ENCODE assay signal across 13 cellular contexts in the genomic region with DNA sequence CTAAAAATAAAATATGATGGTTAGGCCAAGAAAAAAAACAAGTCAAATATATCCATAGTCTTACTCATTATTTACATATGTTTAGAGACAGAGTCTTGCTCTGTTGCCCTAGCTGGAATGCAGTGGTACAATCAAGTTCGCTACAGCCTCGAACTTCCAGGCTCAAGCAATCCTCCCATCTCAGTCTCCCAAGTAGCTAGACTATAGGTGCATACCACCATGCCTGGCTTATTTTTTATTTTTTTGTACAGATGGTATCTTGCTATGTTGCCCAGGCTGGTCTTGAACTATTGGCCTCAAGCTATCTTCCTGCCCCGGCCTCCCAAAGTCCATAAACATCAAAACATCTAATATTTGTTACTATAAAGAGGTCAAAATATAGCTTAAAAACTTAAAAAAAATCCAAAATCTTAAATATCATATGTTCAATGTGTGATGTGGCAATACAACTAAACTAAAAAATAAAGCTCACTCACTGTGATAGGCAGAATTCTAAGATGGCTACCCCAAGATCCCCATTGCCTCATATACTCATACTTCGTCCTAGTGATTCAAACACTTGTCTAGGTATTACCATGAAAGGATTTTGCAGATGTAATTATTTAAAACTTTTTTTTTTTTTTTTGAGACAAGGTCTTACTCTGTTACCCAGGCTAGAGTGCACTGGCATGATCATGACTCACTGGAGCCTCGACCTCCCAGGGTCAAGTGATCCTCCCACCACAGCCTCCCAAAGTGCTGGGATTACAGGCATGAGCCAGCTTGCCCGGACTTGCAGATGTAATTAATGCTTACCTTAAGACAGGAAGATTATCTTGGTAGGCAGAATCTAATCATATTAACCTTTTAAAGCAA. TPM values are rescaled to one million over a fixed set of nuclear protein-coding genes. Genes with fewer than 3 reads are reported as not detected.
A peak's percentile ranks its signal among the peaks of the same experiment; 100 is the strongest.
DNase-seq lines count a peak whose midpoint lies in the region; ATAC-seq, FAIRE-seq and TF ChIP-seq lines count a peak whose summit lies in the region.
"Had no signal": no experiment of that assay in that cellular context is flagged by ENCODE, and none has a peak within 500 bp of the region (broad histone marks: within the 10 kb centered on the region; RNA-seq: fewer than 3 reads in every experiment).

No MANE protein-coding gene starts in this region.

- no peaks in the 10 kb centered on the region for H4K20me1 ChIP-seq in SK-N-SH (ENCODE audit: insufficient read depth)

- 63% methylated on average over 6 of the region's 6 CpGs for WGBS in A549 (ENCODE audit: missing lambda C conversion rate)
- WGBS in SK-N-SH (ENCODE audit: low lambda C conversion rate) = 62% methylated on average over 6 of the region's 6 CpGs

- H3K4me2 ChIP-seq in A549 = peak overlapping the region; percentile 27
- no peak overlapping the region for H3K4me2 ChIP-seq in SK-N-SH

- H3K9me3 ChIP-seq in A549 = no peaks in the 10 kb centered on the region
- no peaks in the 10 kb centered on the region for H3K9me3 ChIP-seq in HEK293 (ENCODE audit: control insufficient read depth, insufficient read depth, low read depth, low read length)
- H3K9me3 ChIP-seq in SK-N-SH = no peaks in the 10 kb centered on the region
- H3K9me3 ChIP-seq: upper lobe of left lung had no signal

- POLR2A ChIA-PET in A549 (lab: Yijun Ruan, JAX) = interaction anchor here (0.8 kb wide), 1 partner anchor 153 kb away, joined by 6 read pairs; a partner anchor contains a TSS
- POLR2A ChIA-PET in HEK293 (lab: Yijun Ruan, JAX) = interaction anchor here (0.9 to 1.2 kb wide), 2 partner anchors 15 to 152 kb away, joined by 3 read pairs; a partner anchor contains a TSS
- POLR2A ChIA-PET in SK-N-SH (lab: Yijun Ruan, JAX) = no interaction called here

- peak in 1 of 2 experiments; percentile 5; a peak in 1 of 6 replicates for ATAC-seq in A549
- no peak for ATAC-seq in GM21737 (IDR thresholded peaks at IDR 0.05; ENCODE audit: unreplicated experiment)

- no peak overlapping the region for H3K9ac ChIP-seq in SK-N-SH
- H3K9ac ChIP-seq: parathyroid adenoma had no signal

- no peak for TF ChIP-seq RAD21 in A549 (conservative IDR thresholded peaks at IDR 0.05 in 1 of 2, IDR thresholded peaks at IDR 0.05 in 1 of 2)
- TF ChIP-seq RAD21 in SK-N-SH (IDR thresholded peaks at IDR 0.05; ENCODE audit: low read length) = no peak

- H3K36me3 ChIP-seq in HEK293 (ENCODE audit: control insufficient read depth in 2 of 2, insufficient read depth in 1 of 2, low read length in 2 of 2) (peaks cover 4 to 50% of the 10 kb centered on the region in 2 experiments), SK-N-SH (replicated peaks in 1 of 2; ENCODE audit: control insufficient read depth in 1 of 2, insufficient read depth in 2 of 2, low read length in 1 of 2) (peaks cover 22 to 32% of the 10 kb centered on the region in 2 experiments)

- CTCF ChIA-PET in A549 (lab: Yijun Ruan, JAX) (interaction anchor here (0.7 to 2.4 kb wide), 11 partner anchors 8 to 763 kb away, joined by 3 to 10 read pairs (median 4); a partner anchor contains a TSS), HEK293 (lab: Yijun Ruan, JAX) (interaction anchor here (0.6 to 0.8 kb wide), 3 partner anchors 15 to 61 kb away, joined by 3 to 4 read pairs (median 3); a partner anchor contains a TSS), SK-N-SH (lab: Yijun Ruan, JAX) (interaction anchor here (1.0 kb wide), 2 partner anchors 14 to 15 kb away, joined by 3 read pairs; no protein-coding TSS in a partner anchor)

- no peaks in the 10 kb centered on the region for H3K79me2 ChIP-seq in SK-N-SH (ENCODE audit: insufficient read depth)
- H3K79me2 ChIP-seq: parathyroid adenoma had no signal

- no peaks in the 10 kb centered on the region for H3K27me3 ChIP-seq in SK-N-SH (ENCODE audit: insufficient read depth)
- H3K27me3 ChIP-seq: upper lobe of left lung had no signal

- DNase-seq in A549 (ENCODE audit: low read depth in 1 of 2, low spot score in 1 of 2) = peak in 1 of 2 experiments; percentile 77
- no peak for DNase-seq in SK-N-SH
- DNase-seq in fibroblast of the conjunctiva (ENCODE audit: low read depth) = peak; percentile 16
- no peak for DNase-seq in NCI-H2081 (lab: John Stamatoyannopoulos, UW)
- DNase-seq in epidermal melanocyte (ENCODE audit: insufficient read length, low spot score) = no peak
- DNase-seq in DMS153 treated with DMSO at 0.1 percent for 48 hours (lab: John Stamatoyannopoulos, UW; ENCODE audit: unreplicated experiment) = no peak
- DNase-seq: activated naive CD4-positive, alpha-beta T cell; central memory CD4-positive, alpha-beta T cell; upper lobe of left lung had no signal

- no peak for TF ChIP-seq CTCF in A549 (IDR thresholded peaks at IDR 0.05)
- TF ChIP-seq CTCF in HEK293 (tag by site-specific recombination; IDR thresholded peaks at IDR 0.05) = no peak
- TF ChIP-seq CTCF in SK-N-SH (IDR thresholded peaks at IDR 0.05) = no peak

- H2AFZ ChIP-seq in SK-N-SH (ENCODE audit: low read depth) = no peak overlapping the region
- H2AFZ ChIP-seq: parathyroid adenoma had no signal

- TF ChIP-seq EP300 in A549 (IDR thresholded peaks at IDR 0.05) = peak in 1 of 2 experiments; percentile 39; a peak in 1 of 5 replicates
- no peak for TF ChIP-seq EP300 in SK-N-SH (IDR thresholded peaks at IDR 0.05; ENCODE audit: borderline replicate concordance in 1 of 2, low read depth in 1 of 2, low read length in 1 of 2)

- peaks cover 30% of the 10 kb centered on the region for H3F3A ChIP-seq in SK-N-SH (replicated peaks; ENCODE audit: insufficient read depth)

- FAIRE-seq in A549 (lab: Jason Lieb, UNC) = no peak

- no peaks in the 10 kb centered on the region for H3K9me2 ChIP-seq in SK-N-SH

- H3K4me1 ChIP-seq in A549 = peaks cover 66% of the 10 kb centered on the region
- H3K4me1 ChIP-seq in HEK293 (ENCODE audit: control insufficient read depth, insufficient read depth, low read length) = peaks cover 12% of the 10 kb centered on the region
- peaks cover 7 to 45% of the 10 kb centered on the region in 2 experiments for H3K4me1 ChIP-seq in SK-N-SH (ENCODE audit: control insufficient read depth in 1 of 2, insufficient read depth in 2 of 2, low read depth in 1 of 2, low read length in 1 of 2)
- H3K4me1 ChIP-seq: parathyroid adenoma had no signal

- TF ChIP-seq POLR2A in A549 (IDR thresholded peaks at IDR 0.05; ENCODE audit: low read length) = no peak

- H3K4me3 ChIP-seq in A549 (no peak overlapping the region), HEK293 (ENCODE audit: low read depth, low read length) (no peak overlapping the region), SK-N-SH (ENCODE audit: low read depth in 2 of 2, low read length in 1 of 2) (no peak overlapping the region)
- H3K4me3 ChIP-seq: upper lobe of left lung had no signal

- H3K27ac ChIP-seq in A549 (peak overlapping the region; percentile 88 to 90), HEK293 (ENCODE audit: extremely low read depth, low read depth, low read length) (peak overlapping the region; percentile 47; the same call in 1 of the 2 replicates), SK-N-SH (ENCODE audit: low read depth in 2 of 2, low read length in 1 of 2) (peak overlapping the region in 1 of 2 experiments; percentile 59; a peak in 2 of 4 replicates)
- H3K27ac ChIP-seq: HL-60, parathyroid adenoma, upper lobe of left lung had no signal

TF ChIP-seq in A549, 52 proteins besides CTCF, POLR2A, EP300 and RAD21:
- TF ChIP-seq NPAS2 (CRISPR knock-in tag; IDR thresholded peaks at IDR 0.05; ENCODE audit: borderline replicate concordance) = no peak
- TF ChIP-seq JUN (IDR thresholded peaks at IDR 0.05) = 0 out of 5 replicates have a peak, but pooled peaks of 1 of the 2 experiments have one; percentile 43
- no peak for TF ChIP-seq FOSL2 (IDR thresholded peaks at IDR 0.05)
- TF ChIP-seq FOSL2 (CRISPR knock-in tag; IDR thresholded peaks at IDR 0.05) = peak; percentile 57
- TF ChIP-seq CEBPB (IDR thresholded peaks at IDR 0.05) = peak in 1 of 2 experiments; percentile 30; a peak in 1 of 4 replicates
TF ChIP-seq in A549: peak in this region for 3.

TF ChIP-seq in HEK293, 187 proteins besides CTCF, POLR2A, EP300 and RAD21 (continues in another document):
- TF ChIP-seq ZNF146 (tag by site-specific recombination; IDR thresholded peaks at IDR 0.05) (no peak), ZNF629 (tag by site-specific recombination; IDR thresholded peaks at IDR 0.05) (peak; percentile 74), ZSCAN23 (tag by site-specific recombination; IDR thresholded peaks at IDR 0.05) (peak; percentile 50; the same call in 1 of the 2 replicates), GLIS1 (tag by site-specific recombination; IDR thresholded peaks at IDR 0.05) (peak; percentile 97)

TF ChIP-seq in SK-N-SH, 30 proteins besides CTCF, POLR2A, EP300 and RAD21:
- TF ChIP-seq MEF2A (IDR thresholded peaks at IDR 0.05; ENCODE audit: borderline replicate concordance, low read depth) (no peak), JUND (IDR thresholded peaks at IDR 0.05) (peak; percentile 32; the same call in 1 of the 2 replicates), FOXM1 (IDR thresholded peaks at IDR 0.05; ENCODE audit: low read depth) (peak; percentile 31; the same call in 1 of the 2 replicates), TCF12 (IDR thresholded peaks at IDR 0.05) (peak; percentile 44; the same call in 1 of the 2 replicates), YY1 (IDR thresholded peaks at IDR 0.05; ENCODE audit: low read depth) (peak; percentile 57; the same call in 1 of the 2 replicates), FOXJ3 (CRISPR knock-in tag; IDR thresholded peaks at IDR 0.05) (no peak), FOSL2 (IDR thresholded peaks at IDR 0.05; ENCODE audit: borderline replicate concordance, low read depth) (peak; percentile 49; the same call in 1 of the 2 replicates)

RNA-seq across cellular contexts. Expression of a gene that starts 35.9 kb away (rescaled TPM):
- polyA plus RNA-seq in A549 (2011; rRNA removed) (15.2 and 22.7 TPM in 2 replicates), A549 (2017; fragmentation: RNase III; extraction: RNeasy Plus Mini Kit Qiagen cat#74134 plus additional on column Dnase treatment) (18.2 to 19.8 TPM (median 19.3 TPM) in 3 replicates), SK-N-SH (2012; rRNA removed) (7.0 and 9.9 TPM in 2 replicates)
- polyA plus RNA-seq in A549 (2012; cell fraction: cytosol; rRNA removed) = 9.3 and 12.0 TPM in 2 replicates
- 17.1 and 19.9 TPM in 2 replicates for polyA plus RNA-seq in A549 (2012; cell fraction: nucleus; rRNA removed)
- 60.4 and 64.1 TPM in 2 replicates for polyA minus RNA-seq in A549 (2011; rRNA and poly(A)+ RNA removed)
- polyA plus RNA-seq in SK-N-SH (2012; cell fraction: cytosol; rRNA removed) = 5.3 and 6.7 TPM in 2 replicates
- polyA plus RNA-seq in SK-N-SH (2012; cell fraction: nucleus; rRNA removed) = 22.3 and 23.4 TPM in 2 replicates

RNA-seq across cellular contexts. Expression of a gene that starts 36.2 kb away (rescaled TPM):
- polyA plus RNA-seq in A549 (2011; rRNA removed) (69.2 and 82.6 TPM in 2 replicates), A549 (2017; fragmentation: RNase III; extraction: RNeasy Plus Mini Kit Qiagen cat#74134 plus additional on column Dnase treatment) (82.2 to 89.8 TPM (median 85.7 TPM) in 3 replicates), SK-N-SH (2012; rRNA removed) (107 and 109 TPM in 2 replicates)
- 69.1 and 92.7 TPM in 2 replicates for polyA plus RNA-seq in A549 (2012; cell fraction: cytosol; rRNA removed)
- polyA plus RNA-seq in A549 (2012; cell fraction: nucleus; rRNA removed) = 114 and 127 TPM in 2 replicates
- 62.2 and 63.0 TPM in 2 replicates for polyA minus RNA-seq in A549 (2011; rRNA and poly(A)+ RNA removed)
- polyA plus RNA-seq in SK-N-SH (2012; cell fraction: cytosol; rRNA removed) = 63.2 and 79.8 TPM in 2 replicates
- polyA plus RNA-seq in SK-N-SH (2012; cell fraction: nucleus; rRNA removed) = 91.8 and 122 TPM in 2 replicates
